In genomic region chr12:126946958-126947357, GRCh38 we compare ENCODE assay signal across 3 cellular contexts.
DNase-seq lines count a peak whose midpoint lies in the region; ATAC-seq, FAIRE-seq and TF ChIP-seq lines count a peak whose summit lies in the region.
"Not testable (repeated sequence)": the region's sequence is repeated elsewhere in the genome, so short reads cannot be mapped to it uniquely, and the experiment has no call there.

No MANE protein-coding gene starts in this region.

- not testable (repeated sequence) for H3K9me1 ChIP-seq in K562 (ENCODE audit: control insufficient read depth, insufficient read depth, low read length)

- not testable (repeated sequence) for ATAC-seq in K562, HepG2

- 54% methylated on average over 5 of the region's 7 CpGs for WGBS in K562 (ENCODE audit: insufficient coverage, low coverage, missing lambda C conversion rate)
- 8% methylated on average over 7 of the region's 7 CpGs for WGBS in HepG2 (ENCODE audit: low lambda C conversion rate)

- H2AFZ ChIP-seq in K562 (ENCODE audit: low read depth, low read length); HepG2 (ENCODE audit: low read length): not testable (repeated sequence)

- not testable (repeated sequence) for DNase-seq in K562 (ENCODE audit: extremely low read depth in 1 of 4, low spot score in 3 of 4); HepG2 (ENCODE audit: low spot score)

- not testable (repeated sequence) for TF ChIP-seq POLR2A in K562 (conservative IDR thresholded peaks at IDR 0.05); HepG2 (IDR thresholded peaks at IDR 0.05; ENCODE audit: insufficient read depth in 1 of 2, low read depth in 2 of 2, low read length in 2 of 2)

- TF ChIP-seq RAD21 in K562 (CRISPR knock-in tag; conservative IDR thresholded peaks at IDR 0.05 in 1 of 2, IDR thresholded peaks at IDR 0.05 in 1 of 2); HepG2 (CRISPR knock-in tag; IDR thresholded peaks at IDR 0.05): not testable (repeated sequence)

- TF ChIP-seq EP300 in K562 (IDR thresholded peaks at IDR 0.05; ENCODE audit: low read length); HepG2 (IDR thresholded peaks at IDR 0.05; ENCODE audit: low read depth in 2 of 2, low read length in 2 of 2); HepG2 (CRISPR knock-in tag; IDR thresholded peaks at IDR 0.05; ENCODE audit: borderline replicate concordance): not testable (repeated sequence)

- H3K79me2 ChIP-seq in K562 (ENCODE audit: control insufficient read depth, insufficient read depth, low read length); HepG2 (ENCODE audit: insufficient read depth, low read length): not testable (repeated sequence)

- not testable (repeated sequence) for H3K27me3 ChIP-seq in K562 (ENCODE audit: control insufficient read depth in 2 of 2, insufficient read depth in 2 of 2, low read length in 2 of 2); HepG2 (ENCODE audit: control insufficient read depth in 1 of 2, insufficient read depth in 2 of 2, low read length in 2 of 2)

- in situ Hi-C loops in K562 (cut with MboI); HepG2 (cut with HindIII; ENCODE audit: extremely low pct_ligation_motif_present, low pct_unique_long_range_greater_than_20kb): not testable (repeated sequence)

- BruUV-seq in K562 (replicated peaks; lab: Mats Ljungman, UMichigan); HepG2 (replicated peaks; lab: Mats Ljungman, UMichigan): not testable (repeated sequence)

- peak; percentile 64 for FAIRE-seq in K562 (lab: Jason Lieb, UNC)
- not testable (repeated sequence) for FAIRE-seq in HepG2 (lab: Jason Lieb, UNC)

- intact Hi-C loops in K562 (cut with micrococcal nuclease); HepG2 (cut with micrococcal nuclease; ENCODE audit: unreplicated experiment): not testable (repeated sequence)

- POLR2A ChIA-PET in HEK293 (lab: Yijun Ruan, JAX); HepG2 (lab: Yijun Ruan, JAX): not testable (repeated sequence)
- POLR2A ChIA-PET in K562 (lab: Yijun Ruan, JAX), result interaction anchor here (0.7 kb wide), 1 partner anchor 239 kb away, joined by 3 read pairs; no protein-coding TSS in a partner anchor

- H4K20me1 ChIP-seq in K562 (replicated peaks; ENCODE audit: control insufficient read depth, insufficient read depth, low read length); HepG2 (ENCODE audit: insufficient read depth, low read length): not testable (repeated sequence)

- not testable (repeated sequence) for H3K36me3 ChIP-seq in HEK293 (ENCODE audit: control insufficient read depth in 2 of 2, insufficient read depth in 1 of 2, low read length in 2 of 2); K562 (ENCODE audit: control insufficient read depth, insufficient read depth, low read length); HepG2 (replicated peaks in 1 of 2; ENCODE audit: control insufficient read depth in 1 of 2, insufficient read depth in 2 of 2, low read length in 2 of 2)

- not testable (repeated sequence) for TF ChIP-seq CTCF in HEK293 (tag by site-specific recombination; IDR thresholded peaks at IDR 0.05); K562 (IDR thresholded peaks at IDR 0.05 in 2 of 3, conservative IDR thresholded peaks at IDR 0.05 in 1 of 3; ENCODE audit: insufficient read depth in 2 of 3, low read depth in 1 of 3, low read length in 3 of 3); HepG2 (CRISPR knock-in tag; IDR thresholded peaks at IDR 0.05)

- not testable (repeated sequence) for H3K27ac ChIP-seq in HEK293 (ENCODE audit: extremely low read depth, low read depth, low read length); K562 (ENCODE audit: extremely low read depth, low read depth, low read length); HepG2 (ENCODE audit: extremely low read length, insufficient read depth, low read length)

- not testable (repeated sequence) for H3K9ac ChIP-seq in K562 (ENCODE audit: insufficient read depth in 1 of 2, low read depth in 2 of 2, low read length in 2 of 2); HepG2 (ENCODE audit: insufficient read depth, low read depth, low read length)

- H3K4me3 ChIP-seq in HEK293 (ENCODE audit: low read depth, low read length); K562; HepG2 (replicated peaks in 1 of 3; ENCODE audit: insufficient read depth in 1 of 3, low read depth in 2 of 3, low read length in 3 of 3): not testable (repeated sequence)

- not testable (repeated sequence) for H3K9me3 ChIP-seq in HEK293 (ENCODE audit: control insufficient read depth, insufficient read depth, low read depth, low read length); K562 (replicated peaks; ENCODE audit: control insufficient read depth, insufficient read depth, low read depth, low read length)
- peaks cover 77% of the 10 kb centered on the region for H3K9me3 ChIP-seq in HepG2 (ENCODE audit: low read length)

- H3K4me1 ChIP-seq in HEK293 (ENCODE audit: control insufficient read depth, insufficient read depth, low read length); HepG2 (ENCODE audit: insufficient read depth, low read length): not testable (repeated sequence)
- peaks cover 0 to 10% of the 10 kb centered on the region in 2 experiments; a peak in 4 of 5 replicates for H3K4me1 ChIP-seq in K562 (replicated peaks in 1 of 2; ENCODE audit: control insufficient read depth in 2 of 2, insufficient read depth in 2 of 2, low read length in 2 of 2)

- H3K4me2 ChIP-seq in K562 (ENCODE audit: insufficient read depth, low read length); HepG2 (ENCODE audit: low read depth, low read length): not testable (repeated sequence)

- CTCF ChIA-PET in HEK293 (lab: Yijun Ruan, JAX), result interaction anchor here (0.6 kb wide), 1 partner anchor 333 kb away, joined by 3 read pairs; no protein-coding TSS in a partner anchor
- CTCF ChIA-PET in K562 (lab: Yijun Ruan, JAX; ENCODE audit: low intra/inter-chr PET ratio); HepG2 (lab: Yijun Ruan, JAX; ENCODE audit: low intra/inter-chr PET ratio, low total read pairs): not testable (repeated sequence)

TF ChIP-seq in HEK293, 187 proteins besides CTCF, POLR2A, EP300 and RAD21:
- peak; percentile 43; the same call in 1 of the 2 replicates for TF ChIP-seq ZNF146 (tag by site-specific recombination; IDR thresholded peaks at IDR 0.05)
TF ChIP-seq in HEK293: peak in this region for 1; not testable (repeated sequence) for 186.

TF ChIP-seq in K562, 482 proteins besides CTCF, POLR2A, EP300 and RAD21:
- TF ChIP-seq BCOR (IDR thresholded peaks at IDR 0.05), result peak; percentile 51; the same call in 1 of the 2 replicates
- peak; percentile 49 for TF ChIP-seq RBM25 (IDR thresholded peaks at IDR 0.05; ENCODE audit: low read depth, low read length, severe bottlenecking)
- peak; percentile 71 for TF ChIP-seq ZNF146 (CRISPR knock-in tag; IDR thresholded peaks at IDR 0.05; ENCODE audit: unreplicated experiment)
- 0 out of 4 replicates have a peak, but pooled peaks of 1 of the 2 experiments have one; percentile 32 for TF ChIP-seq KDM1A (IDR thresholded peaks at IDR 0.05)

TF ChIP-seq in HepG2, 621 proteins besides CTCF, POLR2A, EP300 and RAD21:
- TF ChIP-seq CREB1 (IDR thresholded peaks at IDR 0.05), result 0 out of 2 replicates have a peak, but pooled peaks have one; percentile 13
- not testable (repeated sequence) for TF ChIP-seq CREB1 (CRISPR knock-in tag; IDR thresholded peaks at IDR 0.05)
